Comparison of ENCODE assay signal across 8 cellular contexts in the genomic region with DNA sequence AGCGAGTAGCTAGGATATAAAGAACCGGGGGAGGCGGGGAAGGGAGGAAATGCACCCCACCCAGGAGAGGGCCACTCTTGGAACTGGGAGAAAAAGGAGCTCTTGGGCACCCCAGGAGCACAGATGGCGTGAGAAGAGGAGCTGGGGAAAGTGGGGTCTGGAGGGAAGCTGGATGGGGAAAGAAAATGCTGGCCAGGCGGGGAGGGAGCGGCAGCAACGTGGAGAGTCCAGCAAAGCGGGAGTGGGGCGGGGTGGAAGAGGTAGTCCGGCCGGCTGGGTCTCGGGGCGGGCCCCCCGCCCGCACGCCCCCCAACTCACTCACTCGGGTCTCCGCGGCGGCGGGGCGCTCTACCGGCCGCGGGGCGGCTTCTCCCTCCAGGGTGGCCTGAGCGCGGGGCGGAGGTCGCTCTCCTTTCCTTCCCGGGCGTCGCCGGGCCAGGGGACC. TPM values are rescaled to one million over a fixed set of nuclear protein-coding genes. Genes with fewer than 3 reads are reported as not detected.
DNase-seq lines count a peak whose midpoint lies in the region; ATAC-seq and TF ChIP-seq lines count a peak whose summit lies in the region.

No MANE protein-coding gene starts in this region.

- H3K36me3 ChIP-seq in HUES6 (ENCODE audit: control insufficient read depth, insufficient read depth, low read length) = peaks cover 13% of the 10 kb centered on the region

- peaks cover 5% of the 10 kb centered on the region; the same call in 1 of the 2 replicates for H3K4me1 ChIP-seq in HUES6 (ENCODE audit: control insufficient read depth, insufficient read depth, low read length)

- H3K36me3 Mint-ChIP-seq in activated naive CD8-positive, alpha-beta T cell treated with anti-CD3 and anti-CD28 coated beads for 36 hours = peaks cover 15% of the 10 kb centered on the region

- ATAC-seq in GM19467 (IDR thresholded peaks at IDR 0.05; ENCODE audit: unreplicated experiment) = no peak

- H3K4me3 ChIP-seq in AG10803 (ENCODE audit: low read length) (peak overlapping the region; percentile 98), HUES6 (ENCODE audit: low read depth, low read length) (peak overlapping the region; percentile 72), iPS-11a (ENCODE audit: low read depth, low read length) (peak overlapping the region; percentile 70), skin epidermis (peak overlapping the region; percentile 81 to 99 (median 97))

- H3K27ac ChIP-seq in HUES6 (ENCODE audit: low read depth, low read length) (peak overlapping the region; percentile 86), skin epidermis (peak overlapping the region; percentile 90 to 100 (median 99))

- H3K9me3 ChIP-seq in HUES6 (ENCODE audit: control insufficient read depth, insufficient read depth, low read depth, low read length) = no peaks in the 10 kb centered on the region

- no peaks in the 10 kb centered on the region for H3K27me3 ChIP-seq in HUES6 (ENCODE audit: control insufficient read depth, insufficient read depth, low read length)

- no peaks in the 10 kb centered on the region for H3K9me3 Mint-ChIP-seq in activated naive CD8-positive, alpha-beta T cell treated with anti-CD3 and anti-CD28 coated beads for 36 hours

- no peak for DNase-seq in AG10803 (ENCODE audit: low read depth)
- DNase-seq in activated naive CD8-positive, alpha-beta T cell treated with anti-CD3 and anti-CD28 coated beads for 36 hours = no peak
- DNase-seq in SK-N-DZ (ENCODE audit: low spot score) = no peak
- DNase-seq in mucosa of gallbladder (ENCODE audit: low spot score) = no peak

- peak overlapping the region; percentile 97 for H3K27ac Mint-ChIP-seq in activated naive CD8-positive, alpha-beta T cell treated with anti-CD3 and anti-CD28 coated beads for 36 hours

- H3K4me1 Mint-ChIP-seq in activated naive CD8-positive, alpha-beta T cell treated with anti-CD3 and anti-CD28 coated beads for 36 hours = peaks cover 18% of the 10 kb centered on the region

- H3K9ac ChIP-seq in HUES6 (ENCODE audit: low read length) = peak overlapping the region; percentile 98

- no peak for TF ChIP-seq CTCF in AG10803 (conservative IDR thresholded peaks at IDR 0.05; ENCODE audit: low read length)

- H3K4me3 Mint-ChIP-seq in activated naive CD8-positive, alpha-beta T cell treated with anti-CD3 and anti-CD28 coated beads for 36 hours = peak overlapping the region; percentile 97

- peaks cover 3% of the 10 kb centered on the region for H3K27me3 Mint-ChIP-seq in activated naive CD8-positive, alpha-beta T cell treated with anti-CD3 and anti-CD28 coated beads for 36 hours

RNA-seq across cellular contexts. Expression of a gene that starts 0.5 kb away (rescaled TPM):
- 10 to 100 TPM; 33.9 to 34.8 TPM for total RNA-seq in activated naive CD8-positive, alpha-beta T cell treated with anti-CD3 and anti-CD28 coated beads for 36 hours
- polyA plus RNA-seq in SK-N-DZ (2014; cell fraction: cytosol; rRNA removed) = 9.2 and 12.0 TPM in 2 replicates
- polyA plus RNA-seq in SK-N-DZ (2014; cell fraction: nucleus; rRNA removed) = 5.0 and 7.0 TPM in 2 replicates
- total RNA-seq in mucosa of gallbladder = 131 TPM

RNA-seq across cellular contexts. Expression of a gene that starts 22.4 kb away (rescaled TPM):
- total RNA-seq in activated naive CD8-positive, alpha-beta T cell treated with anti-CD3 and anti-CD28 coated beads for 36 hours = 100 to 1,000 TPM; 114 to 117 TPM
- 178 and 199 TPM in 2 replicates for polyA plus RNA-seq in SK-N-DZ (2014; cell fraction: cytosol; rRNA removed)
- polyA plus RNA-seq in SK-N-DZ (2014; cell fraction: nucleus; rRNA removed) = 61.7 and 117 TPM in 2 replicates
- 29.1 TPM for total RNA-seq in mucosa of gallbladder

RNA-seq across cellular contexts. Expression of a gene that starts 22.8 kb away (rescaled TPM):
- total RNA-seq in activated naive CD8-positive, alpha-beta T cell treated with anti-CD3 and anti-CD28 coated beads for 36 hours = 100 to 1,000 TPM; 107 to 109 TPM
- 62.2 and 66.7 TPM in 2 replicates for polyA plus RNA-seq in SK-N-DZ (2014; cell fraction: cytosol; rRNA removed)
- 53.0 and 66.4 TPM in 2 replicates for polyA plus RNA-seq in SK-N-DZ (2014; cell fraction: nucleus; rRNA removed)
- total RNA-seq in mucosa of gallbladder = 172 TPM
